ENCODE assay signal across 23 cellular contexts in genomic region chr14:52348279-52348678, GRCh38. TPM values are rescaled to one million over a fixed set of nuclear protein-coding genes. Genes with fewer than 3 reads are reported as not detected.
DNase-seq lines count a peak whose midpoint lies in the region; ATAC-seq, FAIRE-seq and TF ChIP-seq lines count a peak whose summit lies in the region.
"Had no signal": no experiment of that assay in that cellular context is flagged by ENCODE, and none has a peak within 500 bp of the region (broad histone marks: within the 10 kb centered on the region; RNA-seq: fewer than 3 reads in every experiment).

No MANE protein-coding gene starts in this region.

- H3K9me3 ChIP-seq in SJSA1 (replicated peaks) (no peaks in the 10 kb centered on the region), skeletal muscle satellite cell (replicated peaks; ENCODE audit: low read length) (no peaks in the 10 kb centered on the region)
- H3K9me3 ChIP-seq: BE2C, Caco-2, HAP-1 had no signal

- peak overlapping the region; percentile 75 for H3K4me2 ChIP-seq in skeletal muscle satellite cell (ENCODE audit: low read length)

- no peak for TF ChIP-seq CTCF in fibroblast of pulmonary artery (IDR thresholded peaks at IDR 0.05; ENCODE audit: low read length, missing control alignments)

- ATAC-seq in HG03342 (IDR thresholded peaks at IDR 0.05; ENCODE audit: unreplicated experiment) (no peak), GM18858 (IDR thresholded peaks at IDR 0.05; ENCODE audit: unreplicated experiment) (no peak)
- ATAC-seq: left ventricle myocardium superior, Right ventricle myocardium inferior, sciatic nerve had no signal

- H3K4me3 ChIP-seq in SJSA1 (no peak overlapping the region), fibroblast of pulmonary artery (replicated peaks; ENCODE audit: low read depth, low read length) (no peak overlapping the region), skeletal muscle satellite cell (ENCODE audit: low read length) (no peak overlapping the region)
- H3K4me3 ChIP-seq: HAP-1 had no signal

- no peaks in the 10 kb centered on the region for H3K27me3 ChIP-seq in SJSA1 (replicated peaks)
- no peaks in the 10 kb centered on the region for H3K27me3 ChIP-seq in skeletal muscle satellite cell (ENCODE audit: control insufficient read depth, insufficient read depth, low read length)
- H3K27me3 ChIP-seq: BE2C had no signal

- no peak for DNase-seq in SJSA1 (ENCODE audit: low read depth in 1 of 2, low spot score in 2 of 2)
- peak; percentile 8 for DNase-seq in fibroblast of pulmonary artery (ENCODE audit: low read depth)
- DNase-seq in KBM-7 = no peak
- no peak for DNase-seq in GOT3 (lab: John Stamatoyannopoulos, UW)
- DNase-seq: activated CD4-positive, alpha-beta memory T cell treated with anti-CD3 and anti-CD28 coated beads, Interleukin-2, amount 10 ng/mL, durations not matched to agents 7 days and 5 days; BE2C; Caco-2; DMS79 treated with DMSO at 0.1 percent for 48 hours; effector CD4-positive, alpha-beta T cell; foreskin melanocyte; left ventricle myocardium superior; NCI-H1417; NCI-H2081 treated with DMSO at 0.1 percent for 48 hours; NCI-H82 had no signal

- peak overlapping the region; percentile 72 for H3K27ac ChIP-seq in SJSA1
- H3K27ac ChIP-seq: epithelial cell of prostate had no signal

- in situ Hi-C loops in KBM-7 (cut with MboI; ENCODE audit: low pct_unique_long_range_greater_than_20kb, low sequenced_read_pairs) = no loop called here

- peak; percentile 11 for FAIRE-seq in G401.6 (lab: Jason Lieb, UNC)
- FAIRE-seq: GM12891 had no signal

- H3K4me1 ChIP-seq in SJSA1 (replicated peaks) (peaks cover 51% of the 10 kb centered on the region), skeletal muscle satellite cell (ENCODE audit: control insufficient read depth, insufficient read depth, low read length) (peaks cover 56% of the 10 kb centered on the region)
- H3K4me1 ChIP-seq: Caco-2, HAP-1 had no signal

- no peaks in the 10 kb centered on the region for H3K36me3 ChIP-seq in SJSA1
- no peaks in the 10 kb centered on the region for H3K36me3 ChIP-seq in skeletal muscle satellite cell (ENCODE audit: insufficient read depth, low read length)
- H3K36me3 ChIP-seq: BE2C, HAP-1 had no signal

- H3K9ac ChIP-seq in skeletal muscle satellite cell (ENCODE audit: low read depth, low read length) = peak overlapping the region; percentile 77

RNA-seq across cellular contexts. Expression of gene PTGER2, which starts 34.2 kb away (rescaled TPM):
- 2.5 and 2.9 TPM in 2 replicates for total RNA-seq in SJSA1 (2014; rRNA removed; shearing (Covaris generic))
- 29.2 and 31.2 TPM in 2 replicates for total RNA-seq in skeletal muscle satellite cell (2012; rRNA removed)
